ENCODE assay signal across 19 cellular contexts in the genomic region with DNA sequence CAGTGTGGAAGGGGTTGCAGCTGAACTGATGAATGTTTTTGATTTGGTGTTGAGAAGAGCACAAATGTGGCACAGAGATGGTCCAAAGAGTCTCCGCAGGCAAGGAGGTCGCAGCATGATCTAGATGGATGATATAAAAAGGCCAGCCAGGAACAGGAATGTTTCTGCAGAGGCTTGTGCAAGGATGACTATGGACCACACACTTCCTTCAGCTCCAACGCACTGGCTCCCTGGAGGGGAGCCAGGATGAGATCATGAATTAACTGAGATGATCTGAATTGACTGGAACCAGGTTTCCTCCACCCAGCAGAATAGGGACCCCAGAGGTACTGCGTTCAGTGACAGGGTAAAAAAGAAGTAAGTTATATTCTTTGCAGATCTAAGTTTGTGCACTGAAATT.
A peak's percentile ranks its signal among the peaks of the same experiment; 100 is the strongest.
DNase-seq lines count a peak whose midpoint lies in the region; ATAC-seq and TF ChIP-seq lines count a peak whose summit lies in the region.
"Had no signal": no experiment of that assay in that cellular context is flagged by ENCODE, and none has a peak within 500 bp of the region (broad histone marks: within the 10 kb centered on the region; RNA-seq: fewer than 3 reads in every experiment).

No MANE protein-coding gene starts in this region.

- H3K4me1 ChIP-seq in SJCRH30 (peaks cover 11% of the 10 kb centered on the region), hepatocyte (ENCODE audit: insufficient read depth) (no peaks in the 10 kb centered on the region)

- H3K36me3 ChIP-seq in SJCRH30 (no peaks in the 10 kb centered on the region), hepatocyte (replicated peaks; ENCODE audit: insufficient read depth, low read depth) (no peaks in the 10 kb centered on the region)
- H3K36me3 ChIP-seq: cardiac muscle cell, neutrophil had no signal

- ATAC-seq in sciatic nerve (peak; percentile 39), HG02981 (IDR thresholded peaks at IDR 0.05; ENCODE audit: unreplicated experiment) (no peak)
- ATAC-seq: stimulated activated naive CD8-positive, alpha-beta T cell treated with anti-CD3 and anti-CD28 coated beads, Interleukin-15, Interleukin-2, amounts not matched to agents 100 U/mL and 50 U/mL, for 24 hours had no signal

- no peaks in the 10 kb centered on the region for H3K27me3 ChIP-seq in SJCRH30
- H3K27me3 ChIP-seq in hepatocyte: no peaks in the 10 kb centered on the region
- H3K27me3 ChIP-seq: cardiac muscle cell, neutrophil had no signal

- H3K9me2 ChIP-seq in hepatocyte (replicated peaks; ENCODE audit: insufficient read depth): no peaks in the 10 kb centered on the region

- no peak overlapping the region for H2AFZ ChIP-seq in hepatocyte

- DNase-seq in DMS 273 (lab: John Stamatoyannopoulos, UW; ENCODE audit: unreplicated experiment): peak; percentile 16
- DNase-seq in DMS 273 treated with DMSO at 0.1 percent for 48 hours (lab: John Stamatoyannopoulos, UW): no peak
- DNase-seq in SJCRH30: peak; percentile 8 to 30
- peak; percentile 10 for DNase-seq in fibroblast of gingiva (ENCODE audit: low read depth)
- no peak for DNase-seq in sciatic nerve (ENCODE audit: low spot score)
- no peak for DNase-seq in hepatocyte (ENCODE audit: low spot score)
- no peak for DNase-seq in stimulated activated CD4-positive, alpha-beta T cell treated with anti-CD3 and anti-CD28 coated beads, Interleukin-2, amount 100 ng/mL, for 24 hours
- DNase-seq: activated CD4-positive, alpha-beta memory T cell treated with anti-CD3 and anti-CD28 coated beads, Interleukin-2, amount 10 ng/mL, durations not matched to agents 7 days and 5 days; activated gamma-delta T cell; GOT3; mesendoderm; NCI-H146; NCI-H524 treated with DMSO at 0.1 percent for 48 hours; SIG-M5; stimulated activated naive CD8-positive, alpha-beta T cell treated with anti-CD3 and anti-CD28 coated beads, Interleukin-15, Interleukin-2, amounts not matched to agents 100 U/mL and 50 U/mL, for 24 hours had no signal

- H3K4me3 ChIP-seq in SJCRH30 (no peak overlapping the region), hepatocyte (no peak overlapping the region)
- H3K4me3 ChIP-seq: cardiac muscle cell had no signal

- no peaks in the 10 kb centered on the region for H3K79me2 ChIP-seq in hepatocyte

- H3K9me3 ChIP-seq in SJCRH30 (replicated peaks): peaks cover 6% of the 10 kb centered on the region; the same call in 1 of the 2 replicates
- no peaks in the 10 kb centered on the region for H3K9me3 ChIP-seq in hepatocyte (ENCODE audit: low read depth)
- H3K9me3 ChIP-seq: neutrophil had no signal

- no peak overlapping the region for H3K27ac ChIP-seq in SJCRH30
- H3K27ac ChIP-seq in hepatocyte: no peak overlapping the region
- H3K27ac ChIP-seq: 22Rv1, cardiac muscle cell, neutrophil had no signal

- 81% methylated on average over 4 of the region's 4 CpGs for WGBS in hepatocyte (ENCODE audit: low lambda C conversion rate, missing lambda C conversion rate)

- H4K20me1 ChIP-seq in hepatocyte (ENCODE audit: insufficient read depth, poor library complexity, severe bottlenecking): no peaks in the 10 kb centered on the region

- intact Hi-C loops in sciatic nerve (cut with DNase I): no loop called here

- H3K4me2 ChIP-seq in hepatocyte: no peak overlapping the region

- TF ChIP-seq CTCF in hepatocyte (IDR thresholded peaks at IDR 0.05; ENCODE audit: poor library complexity): no peak

Comparison
In these comparisons a context has a peak if more than half of its experiments do, and no peak if none do; other contexts are left out.
1. DNase-seq: peak in DMS 273 (single experiment), SJCRH30 (2 of 2) and fibroblast of gingiva (single experiment); none in DMS 273 treated with DMSO at 0.1 percent for 48 hours (single experiment), sciatic nerve (single experiment), hepatocyte (single experiment) and stimulated activated CD4-positive, alpha-beta T cell treated with anti-CD3 and anti-CD28 coated beads, Interleukin-2, amount 100 ng/mL, for 24 hours (0 of 2).